1 cellular context compared by ENCODE assay signal in genomic region chr11:12205330-12205729, GRCh38.
A peak's percentile ranks its signal among the peaks of the same experiment; 100 is the strongest.
TF ChIP-seq lines count a peak whose summit lies in the region.

No MANE protein-coding gene starts in this region.

TF ChIP-seq in IMR-90, 13 proteins besides CTCF, POLR2A, EP300 and RAD21:
- peak; percentile 31; the same call in 1 of the 2 replicates for TF ChIP-seq FOS (IDR thresholded peaks at IDR 0.05; ENCODE audit: low read depth, low read length)
- TF ChIP-seq MAFK (IDR thresholded peaks at IDR 0.05; ENCODE audit: low read depth, low read length): peak; percentile 29; the same call in 1 of the 2 replicates
- TF ChIP-seq NFE2L2 (IDR thresholded peaks at IDR 0.05; ENCODE audit: low read depth, low read length): no peak
TF ChIP-seq in IMR-90: peak in this region for 2.
